Comparison of ENCODE assay signal across 8 cellular contexts in genomic region chr9:114434878-114435311, GRCh38. TPM values are rescaled to one million over a fixed set of nuclear protein-coding genes. Genes with fewer than 3 reads are reported as not detected.
DNase-seq lines count a peak whose midpoint lies in the region; ATAC-seq and TF ChIP-seq lines count a peak whose summit lies in the region.

No MANE protein-coding gene starts in this region.

- peak; percentile 50 to 58 for DNase-seq in cardiac muscle cell (ENCODE audit: low read depth in 1 of 2, low spot score in 1 of 2)
- no peak for DNase-seq in Right ventricle myocardium superior
- peak; percentile 34 for DNase-seq in NCI-H1092 (lab: John Stamatoyannopoulos, UW)
- peak; percentile 53 for DNase-seq in WERI-Rb-1
- peak; percentile 45 for DNase-seq in hepatocyte (ENCODE audit: low spot score)
- DNase-seq in testis = peak; percentile 41

- ATAC-seq in Right ventricle myocardium superior (ENCODE audit: poor library complexity) = no peak
- ATAC-seq in GM21737 (IDR thresholded peaks at IDR 0.05; ENCODE audit: unreplicated experiment) = no peak
- no peak for ATAC-seq in HG02981 (IDR thresholded peaks at IDR 0.05; ENCODE audit: unreplicated experiment)

- WGBS in hepatocyte (ENCODE audit: low lambda C conversion rate, missing lambda C conversion rate) = 41% methylated on average over 9 of the region's 9 CpGs
- 48 to 57% methylated on average over 9 of the region's 9 CpGs for WGBS in testis, 2 donors

- H3K4me1 ChIP-seq in cardiac muscle cell (ENCODE audit: low read depth) (no peaks in the 10 kb centered on the region), hepatocyte (ENCODE audit: insufficient read depth) (no peaks in the 10 kb centered on the region), testis (peaks cover 4% of the 10 kb centered on the region)

- no peak overlapping the region for H2AFZ ChIP-seq in hepatocyte

- no peak for TF ChIP-seq POLR2A in testis (IDR thresholded peaks at IDR 0.05)

- H3K36me3 ChIP-seq in cardiac muscle cell (no peaks in the 10 kb centered on the region), WERI-Rb-1 (no peaks in the 10 kb centered on the region), hepatocyte (replicated peaks; ENCODE audit: insufficient read depth, low read depth) (no peaks in the 10 kb centered on the region), testis (ENCODE audit: low read depth, missing control alignments) (no peaks in the 10 kb centered on the region)

- H3K4me3 ChIP-seq in cardiac muscle cell (no peak overlapping the region), WERI-Rb-1 (ENCODE audit: low read depth, low read length) (no peak overlapping the region), hepatocyte (no peak overlapping the region), testis (no peak overlapping the region)

- TF ChIP-seq CTCF in cardiac muscle cell (IDR thresholded peaks at IDR 0.05; ENCODE audit: low read depth, low read length) (peak; percentile 77), WERI-Rb-1 (IDR thresholded peaks at IDR 0.05; ENCODE audit: low read depth, low read length) (peak; percentile 91), hepatocyte (IDR thresholded peaks at IDR 0.05; ENCODE audit: poor library complexity) (peak; percentile 67), testis (IDR thresholded peaks at IDR 0.05) (peak in 2 of 3 experiments; percentile 28 to 48)

- H3K9me3 ChIP-seq in cardiac muscle cell (ENCODE audit: low read depth) (no peaks in the 10 kb centered on the region), WERI-Rb-1 (ENCODE audit: severe bottlenecking) (no peaks in the 10 kb centered on the region), hepatocyte (ENCODE audit: low read depth) (no peaks in the 10 kb centered on the region), testis (no peaks in the 10 kb centered on the region)

- H3K27me3 ChIP-seq in cardiac muscle cell = peaks cover 5% of the 10 kb centered on the region
- no peaks in the 10 kb centered on the region for H3K27me3 ChIP-seq in WERI-Rb-1 (ENCODE audit: insufficient read depth, low read depth, severe bottlenecking)
- no peaks in the 10 kb centered on the region for H3K27me3 ChIP-seq in hepatocyte
- no peaks in the 10 kb centered on the region for H3K27me3 ChIP-seq in testis

- H3K4me2 ChIP-seq in hepatocyte = no peak overlapping the region

- no peaks in the 10 kb centered on the region for H3K79me2 ChIP-seq in hepatocyte

- H4K20me1 ChIP-seq in hepatocyte (ENCODE audit: insufficient read depth, poor library complexity, severe bottlenecking) = no peaks in the 10 kb centered on the region

- H3K27ac ChIP-seq in cardiac muscle cell (no peak overlapping the region), WERI-Rb-1 (no peak overlapping the region), hepatocyte (no peak overlapping the region), testis (no peak overlapping the region)

- intact Hi-C loops in Right ventricle myocardium superior (cut with DNase I) = no loop called here
- intact Hi-C loops in testis (cut with DNase I; ENCODE audit: low total_unique reads) = no loop called here

- no peaks in the 10 kb centered on the region for H3K9me2 ChIP-seq in hepatocyte (replicated peaks; ENCODE audit: insufficient read depth)

RNA-seq across cellular contexts. Expression of gene AKNA, which starts 47.1 kb away (rescaled TPM):
- total RNA-seq in cardiac muscle cell (20.6 and 25.2 TPM in 2 replicates), Right ventricle myocardium superior (4.6 TPM), hepatocyte (12.9 and 13.8 TPM in 2 replicates), testis (10 to 100 TPM; 21.2 to 31.5 TPM)
- polyA plus RNA-seq in cardiac muscle cell (5.7 and 10.1 TPM in 2 replicates), hepatocyte (4.5 and 6.6 TPM in 2 replicates), testis (ENCODE audit: insufficient read depth, low read depth, low replicate concordance) (20.6 TPM)

Comparison
In these comparisons a context has a peak if more than half of its experiments do, and no peak if none do; other contexts are left out.
1. CTCF ChIP-seq: peak in every context shown above with its lines; median percentile 91 in WERI-Rb-1; 77 in cardiac muscle cell; 67 in hepatocyte; 38 in testis.